ENCODE assay signal across 8 cellular contexts in genomic region chr4:147617173-147617840, GRCh38. TPM values are rescaled to one million over a fixed set of nuclear protein-coding genes. Genes with fewer than 3 reads are reported as not detected.
DNase-seq lines count a peak whose midpoint lies in the region; ATAC-seq lines count a peak whose summit lies in the region.

Gene TMEM184C, plus strand, starts transcription at chr4:147617397. Its CDS starts 560 bp downstream, at chr4:147617957.

- H3K9ac ChIP-seq in BLaER1, result peak within 1 kb of the TSS; percentile 90

- peak; percentile 95 for DNase-seq in NCI-H69 (lab: John Stamatoyannopoulos, UW)
- peak; percentile 99 for DNase-seq in activated CD4-positive, alpha-beta T cell treated with anti-CD3 and anti-CD28 coated beads, Interleukin-2, amount 10 ng/mL, durations not matched to agents 7 days and 5 days
- DNase-seq in cortex of kidney (lab: John Stamatoyannopoulos, UW), result peak; percentile 39
- DNase-seq in left colon, result peak; percentile 98 to 100
- peak; percentile 98 for DNase-seq in stimulated activated CD4-positive, alpha-beta T cell treated with anti-CD3 and anti-CD28 coated beads, Interleukin-1b, Interleukin-23, amount 100 ng/mL, for 48 hours

- ATAC-seq in GM19328 (IDR thresholded peaks at IDR 0.05; ENCODE audit: unreplicated experiment), result peak; percentile 99
- ATAC-seq in HG03520 (IDR thresholded peaks at IDR 0.05; ENCODE audit: unreplicated experiment), result peak; percentile 99
- ATAC-seq in left colon, result peak; percentile 98

- H3K4me1 Mint-ChIP-seq in activated CD4-positive, alpha-beta T cell treated with anti-CD3 and anti-CD28 coated beads, Interleukin-2, amount 10 ng/mL, durations not matched to agents 7 days and 5 days, result peaks cover 32% of the 10 kb centered on the region

- intact Hi-C loops in left colon (cut with DNase I, micrococcal nuclease), result no loop called here

- H3K4me3 Mint-ChIP-seq in activated CD4-positive, alpha-beta T cell treated with anti-CD3 and anti-CD28 coated beads, Interleukin-2, amount 10 ng/mL, durations not matched to agents 7 days and 5 days, result peak within 1 kb of the TSS; percentile 88

- H3K4me2 ChIP-seq in BLaER1, result peak within 1 kb of the TSS; percentile 95

- CTCF ChIA-PET in activated CD4-positive, alpha-beta T cell treated with anti-CD3 and anti-CD28 coated beads, Interleukin-2, amount 10 ng/mL, durations not matched to agents 7 days and 5 days (lab: Charles Lee), result interaction anchor here (0.6 to 3.3 kb wide), 8 partner anchors 9 to 254 kb away, joined by 3 to 17 read pairs (median 4); no protein-coding TSS in a partner anchor

- H3K27me3 ChIP-seq in BLaER1, result no peaks in the 10 kb centered on the region

- H3K36me3 ChIP-seq in BLaER1, result peaks cover 29% of the 10 kb centered on the region; the same call in 1 of the 2 replicates

- H3K27ac Mint-ChIP-seq in activated CD4-positive, alpha-beta T cell treated with anti-CD3 and anti-CD28 coated beads, Interleukin-2, amount 10 ng/mL, durations not matched to agents 7 days and 5 days, result peak within 1 kb of the TSS; percentile 95

- H3K27me3 Mint-ChIP-seq in activated CD4-positive, alpha-beta T cell treated with anti-CD3 and anti-CD28 coated beads, Interleukin-2, amount 10 ng/mL, durations not matched to agents 7 days and 5 days, result peaks cover 14% of the 10 kb centered on the region

- peaks cover 31% of the 10 kb centered on the region for H4K20me1 ChIP-seq in BLaER1

- POLR2A ChIA-PET in activated CD4-positive, alpha-beta T cell treated with anti-CD3 and anti-CD28 coated beads, Interleukin-2, amount 10 ng/mL, durations not matched to agents 7 days and 5 days (lab: Charles Lee), result interaction anchor here (0.6 to 1.1 kb wide), 2 partner anchors 1101 to 1315 kb away, joined by 3 to 4 read pairs; no protein-coding TSS in a partner anchor

- no peaks in the 10 kb centered on the region for H3K9me3 Mint-ChIP-seq in activated CD4-positive, alpha-beta T cell treated with anti-CD3 and anti-CD28 coated beads, Interleukin-2, amount 10 ng/mL, durations not matched to agents 7 days and 5 days

- H3K36me3 Mint-ChIP-seq in activated CD4-positive, alpha-beta T cell treated with anti-CD3 and anti-CD28 coated beads, Interleukin-2, amount 10 ng/mL, durations not matched to agents 7 days and 5 days (ENCODE audit: low read depth), result peaks cover 13% of the 10 kb centered on the region

- H3K27ac ChIP-seq in BLaER1, result peak within 1 kb of the TSS; percentile 84

- H3K9me3 ChIP-seq in BLaER1, result no peaks in the 10 kb centered on the region

- peaks cover 52% of the 10 kb centered on the region for H3K4me1 ChIP-seq in BLaER1

- H3K4me3 ChIP-seq in BLaER1, result peak within 1 kb of the TSS; percentile 92

RNA-seq across cellular contexts. Expression of gene TMEM184C, which starts in this region (rescaled TPM):
- 10 to 100 TPM; 17.4 to 19.2 TPM for total RNA-seq in activated CD4-positive, alpha-beta T cell treated with anti-CD3 and anti-CD28 coated beads, Interleukin-2, amount 10 ng/mL, durations not matched to agents 7 days and 5 days
- total RNA-seq in left colon, result 10 to 100 TPM; 38.1 to 41.8 TPM

Comparison
In these comparisons a context has a peak if more than half of its experiments do, and no peak if none do; other contexts are left out.
1. Peak in every context shown above with its lines: DNase-seq, ATAC-seq, H3K4me3 ChIP-seq and H3K27ac ChIP-seq.
2. DNase-seq: peak in every context shown above with its lines; median percentile 99 in activated CD4-positive, alpha-beta T cell treated with anti-CD3 and anti-CD28 coated beads, Interleukin-2, amount 10 ng/mL, durations not matched to agents 7 days and 5 days; 99 in left colon; 98 in stimulated activated CD4-positive, alpha-beta T cell treated with anti-CD3 and anti-CD28 coated beads, Interleukin-1b, Interleukin-23, amount 100 ng/mL, for 48 hours; 95 in NCI-H69; 39 in cortex of kidney.